ENCODE assay signal across 18 cellular contexts in genomic region chr4:31548823-31549222, GRCh38.
"Had no signal": no experiment of that assay in that cellular context is flagged by ENCODE, and none has a peak within 500 bp of the region (broad histone marks: within the 10 kb centered on the region; RNA-seq: fewer than 3 reads in every experiment).

No MANE protein-coding gene starts in this region.

- H3K36me3 ChIP-seq: ascending aorta, esophagus muscularis mucosa, ovary, stomach, upper lobe of right lung had no signal

- ATAC-seq: activated naive CD8-positive, alpha-beta T cell treated with anti-CD3 and anti-CD28 coated beads, Interleukin-2, amount 50 U/mL, for 24 hours; foreskin keratinocyte; upper lobe of right lung had no signal

- H3K27me3 ChIP-seq: ascending aorta, esophagus muscularis mucosa, foreskin keratinocyte, ovary, stomach, testis, upper lobe of right lung had no signal

- H3K9me3 ChIP-seq: ascending aorta, esophagus muscularis mucosa, ovary, stomach, testis, upper lobe of right lung had no signal

- DNase-seq: activated CD4-positive, alpha-beta T cell treated with anti-CD3 and anti-CD28 coated beads for 1 hour; activated CD4-positive, alpha-beta T cell treated with anti-CD3 and anti-CD28 coated beads, Interleukin-2, amount 50 U/mL, for 4 hours; activated naive CD4-positive, alpha-beta T cell treated with anti-CD3 and anti-CD28 coated beads for 36 hours; activated naive CD8-positive, alpha-beta T cell treated with anti-CD3 and anti-CD28 coated beads, Interleukin-2, amount 50 U/mL, for 24 hours; caudate nucleus; foreskin keratinocyte; midbrain; ovary; stimulated activated CD4-positive, alpha-beta T cell treated with anti-CD3 and anti-CD28 coated beads, Interleukin-12 subunit alpha, Interleukin-12 subunit beta, amount 100 ng/mL, for 4 hours; stimulated activated CD4-positive, alpha-beta T cell treated with anti-CD3 and anti-CD28 coated beads, Interleukin-2, amount 100 ng/mL, for 24 hours; stomach; T-helper 1 cell; T1000; testis; upper lobe of right lung had no signal

- H3K27ac ChIP-seq: ascending aorta, esophagus muscularis mucosa, foreskin keratinocyte, ovary, stomach, testis, upper lobe of right lung had no signal

- H3K4me3 ChIP-seq: ascending aorta, esophagus muscularis mucosa, lung, ovary, stomach, testis, upper lobe of right lung had no signal

- H3K4me1 ChIP-seq: ascending aorta, esophagus muscularis mucosa, foreskin keratinocyte, stomach, testis, upper lobe of right lung had no signal
